In genomic region chr12:52055781-52056711, GRCh38 we compare ENCODE assay signal across 1 cellular context.
TF ChIP-seq lines count a peak whose summit lies in the region.

No MANE protein-coding gene starts in this region.

TF ChIP-seq in IMR-90, 13 proteins besides CTCF, POLR2A, EP300 and RAD21 (continued from another document):
- TF ChIP-seq MAZ (IDR thresholded peaks at IDR 0.05; ENCODE audit: borderline replicate concordance, low read depth, low read length) = 0 out of 2 replicates have a peak, but pooled peaks have one; percentile 27
- 0 out of 2 replicates have a peak, but pooled peaks have one; percentile 40 for TF ChIP-seq USF2 (IDR thresholded peaks at IDR 0.05; ENCODE audit: low read depth, low read length)
- no peak for TF ChIP-seq NFE2L2 (IDR thresholded peaks at IDR 0.05; ENCODE audit: low read depth, low read length)
- no peak for TF ChIP-seq FOS (IDR thresholded peaks at IDR 0.05; ENCODE audit: low read depth, low read length)
- TF ChIP-seq SMC3 (IDR thresholded peaks at IDR 0.05; ENCODE audit: low read depth, low read length) = no peak
- TF ChIP-seq MAFK (IDR thresholded peaks at IDR 0.05; ENCODE audit: low read depth, low read length) = no peak
- TF ChIP-seq BHLHE40 (IDR thresholded peaks at IDR 0.05; ENCODE audit: low read depth, low read length) = 0 out of 2 replicates have a peak, but pooled peaks have one; percentile 2
